Comparison of ENCODE assay signal across 23 cellular contexts in the genomic region with DNA sequence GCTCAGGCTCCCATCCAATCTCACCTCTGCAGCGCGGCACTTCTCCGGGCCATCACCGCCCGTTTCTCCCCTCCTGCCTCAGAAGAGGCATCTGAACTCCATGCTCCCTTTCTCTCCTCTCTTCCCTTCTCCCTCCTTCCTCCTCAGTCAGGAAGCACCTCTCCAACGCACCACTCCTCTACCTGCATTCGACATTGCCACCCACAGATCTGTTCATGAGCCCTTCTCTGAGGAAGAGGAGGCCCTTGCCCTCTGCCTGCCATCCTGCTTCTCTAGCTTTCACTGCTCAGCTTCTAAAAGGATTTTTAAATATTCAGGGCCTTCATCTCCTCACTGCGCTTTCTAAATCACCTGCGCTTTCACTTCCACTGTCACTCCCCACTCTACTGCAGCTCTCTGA.
"Had no signal": no experiment of that assay in that cellular context is flagged by ENCODE, and none has a peak within 500 bp of the region (broad histone marks: within the 10 kb centered on the region; RNA-seq: fewer than 3 reads in every experiment).

No MANE protein-coding gene starts in this region.

- H3K27ac Mint-ChIP-seq: activated CD4-positive, alpha-beta memory T cell treated with anti-CD3 and anti-CD28 coated beads, Interleukin-2, amount 10 ng/mL, durations not matched to agents 7 days and 5 days; activated naive CD8-positive, alpha-beta T cell treated with anti-CD3 and anti-CD28 coated beads for 36 hours; neural progenitor cell had no signal

- H3K9ac ChIP-seq: neural progenitor cell had no signal

- H3K4me3 Mint-ChIP-seq: activated CD4-positive, alpha-beta memory T cell treated with anti-CD3 and anti-CD28 coated beads, Interleukin-2, amount 10 ng/mL, durations not matched to agents 7 days and 5 days; activated naive CD8-positive, alpha-beta T cell treated with anti-CD3 and anti-CD28 coated beads for 36 hours; neural progenitor cell had no signal

- H2AFZ ChIP-seq: neural progenitor cell had no signal

- H3K9me3 Mint-ChIP-seq: activated CD4-positive, alpha-beta memory T cell treated with anti-CD3 and anti-CD28 coated beads, Interleukin-2, amount 10 ng/mL, durations not matched to agents 7 days and 5 days; activated naive CD8-positive, alpha-beta T cell treated with anti-CD3 and anti-CD28 coated beads for 36 hours; neural progenitor cell had no signal

- H3K4me2 ChIP-seq: neural progenitor cell had no signal

- H3K27ac ChIP-seq: dorsolateral prefrontal cortex, left lung, neural progenitor cell, right lobe of liver, SK-N-MC, thoracic aorta, upper lobe of left lung had no signal

- H3K4me1 Mint-ChIP-seq: neural progenitor cell had no signal

- H3K27me3 Mint-ChIP-seq: activated CD4-positive, alpha-beta memory T cell treated with anti-CD3 and anti-CD28 coated beads, Interleukin-2, amount 10 ng/mL, durations not matched to agents 7 days and 5 days; activated naive CD8-positive, alpha-beta T cell treated with anti-CD3 and anti-CD28 coated beads for 36 hours had no signal

- DNase-seq: activated CD4-positive, alpha-beta memory T cell treated with anti-CD3 and anti-CD28 coated beads, Interleukin-2, amount 10 ng/mL, durations not matched to agents 7 days and 5 days; activated CD4-positive, alpha-beta T cell treated with anti-CD3 and anti-CD28 coated beads for 48 hours; activated CD4-positive, CD25-positive, alpha-beta regulatory T cell; activated effector memory CD4-positive, alpha-beta T cell treated with anti-CD3 and anti-CD28 coated beads, Interleukin-2, amount 50 U/mL, for 16 hours; activated naive CD8-positive, alpha-beta T cell treated with anti-CD3 and anti-CD28 coated beads for 36 hours; activated T-cell treated with anti-CD3 and anti-CD28 coated beads, Interleukin-2, amount 50 U/mL, for 1 hour; amniotic stem cell; dorsolateral prefrontal cortex; left lung; mammary epithelial cell; midbrain; right lobe of liver; small intestine; stimulated activated CD4-positive, alpha-beta T cell treated with anti-CD3 and anti-CD28 coated beads, Interleukin-15, amount 100 ng/mL, for 24 hours; stimulated activated CD4-positive, alpha-beta T cell treated with anti-CD3 and anti-CD28 coated beads, Interleukin-2, amount 100 ng/mL, for 48 hours; T1000; upper lobe of left lung had no signal

- FAIRE-seq: colon, endometrium, frontal cortex, small intestine had no signal

- ATAC-seq: left lung had no signal

- H3K27me3 ChIP-seq: dorsolateral prefrontal cortex, left lung, neural progenitor cell, right lobe of liver, upper lobe of left lung had no signal

- H3K4me3 ChIP-seq: dorsolateral prefrontal cortex, left lung, neural progenitor cell, right lobe of liver, SK-N-MC, thoracic aorta, upper lobe of left lung had no signal

- H3K4me1 ChIP-seq: neural progenitor cell, right lobe of liver, upper lobe of left lung had no signal

- H3K9me3 ChIP-seq: left lung, right lobe of liver, thoracic aorta, upper lobe of left lung had no signal
